In the genomic region with DNA sequence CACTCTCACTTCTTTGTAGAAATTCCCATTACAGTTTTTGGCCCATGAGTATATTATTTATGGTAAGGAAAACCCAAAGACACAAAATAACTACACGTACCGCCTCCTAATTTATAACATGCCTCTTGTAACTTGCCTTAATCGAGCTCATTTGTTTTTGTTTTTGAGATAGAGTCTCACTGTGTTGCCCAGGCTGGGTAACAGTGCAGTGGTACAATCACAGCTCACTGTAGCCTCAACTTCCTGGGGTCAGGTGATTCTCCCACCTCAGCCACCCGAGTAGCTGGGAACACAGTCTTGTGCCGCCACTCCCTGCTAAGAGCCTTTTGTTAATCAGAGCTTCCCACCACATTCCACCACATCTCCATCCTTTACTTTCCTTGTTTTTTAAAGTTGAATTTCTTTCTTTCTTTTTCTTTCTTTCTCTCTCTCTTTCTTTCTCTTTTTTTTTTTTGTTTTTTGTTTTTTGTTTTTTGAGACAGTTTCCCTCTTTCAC, we compare ENCODE assay signal across 23 cellular contexts. TPM values are rescaled to one million over a fixed set of nuclear protein-coding genes. Genes with fewer than 3 reads are reported as not detected.
"Had no signal": no experiment of that assay in that cellular context is flagged by ENCODE, and none has a peak within 500 bp of the region (broad histone marks: within the 10 kb centered on the region; RNA-seq: fewer than 3 reads in every experiment).

No MANE protein-coding gene starts in this region.

- ATAC-seq: heart left ventricle had no signal

- DNase-seq: dorsolateral prefrontal cortex; effector CD8-positive, alpha-beta T cell; foreskin melanocyte; heart left ventricle; hippocampal formation; kidney glomerular epithelial cell; mesendoderm; naive B cell; ovary; small intestine; stimulated activated CD4-positive, alpha-beta T cell treated with anti-CD3 and anti-CD28 coated beads, Interleukin-12 subunit alpha, Interleukin-12 subunit beta, amount 100 ng/mL, for 4 hours; stimulated activated naive CD4-positive, alpha-beta T cell; stomach; substantia nigra; transverse colon had no signal

- H3K36me3 Mint-ChIP-seq: naive B cell had no signal

- H3K4me1 ChIP-seq: right atrium auricular region, stomach, transverse colon had no signal

- H3K4me3 Mint-ChIP-seq: nephron had no signal

- H3K27me3 Mint-ChIP-seq: naive B cell had no signal

- H3K27me3 ChIP-seq: dorsolateral prefrontal cortex, heart left ventricle, ovary, right atrium auricular region, stomach, transverse colon had no signal

- H3K9me3 Mint-ChIP-seq: naive B cell, nephron had no signal

- H3K36me3 ChIP-seq: heart left ventricle, ovary, right atrium auricular region, stomach, thoracic aorta, transverse colon had no signal

- H3K27ac ChIP-seq: coronary artery, dorsolateral prefrontal cortex, heart left ventricle, ovary, right atrium auricular region, stomach, thoracic aorta, transverse colon had no signal

- H3K4me1 Mint-ChIP-seq: naive B cell had no signal

- H3K9me3 ChIP-seq: heart left ventricle, ovary, right atrium auricular region, stomach, thoracic aorta, transverse colon had no signal

- H3K4me3 ChIP-seq: coronary artery, dorsolateral prefrontal cortex, heart left ventricle, ovary, right atrium auricular region, stomach, thoracic aorta, transverse colon had no signal

RNA-seq across cellular contexts. Expression of a gene that starts 15.5 kb away (rescaled TPM):
- total RNA-seq: glomerular endothelial cell, liver, lung microvascular endothelial cell, posterior vena cava, stomach, thoracic aorta, transverse colon had no signal
